Comparison of ENCODE assay signal across 10 cellular contexts in the genomic region with DNA sequence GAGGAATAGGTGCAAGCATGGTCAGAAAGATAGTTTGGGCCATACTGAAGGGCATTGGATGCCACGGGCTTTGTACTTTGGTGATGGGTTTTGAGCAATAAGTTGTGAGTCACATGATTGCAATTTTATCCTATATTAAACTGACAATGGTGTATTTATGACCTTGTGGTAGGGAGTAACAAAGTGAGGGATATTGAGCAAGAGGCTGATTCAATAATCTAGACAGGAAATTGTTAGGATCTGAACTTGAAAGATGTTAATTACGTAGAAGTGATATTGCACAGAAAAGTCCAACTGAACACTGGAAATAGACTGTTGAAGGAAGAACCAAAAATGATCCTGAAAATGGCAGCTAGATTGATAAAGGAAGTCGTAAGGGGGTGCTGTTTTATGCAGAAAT. TPM values are rescaled to one million over a fixed set of nuclear protein-coding genes. Genes with fewer than 3 reads are reported as not detected.
DNase-seq lines count a peak whose midpoint lies in the region; ATAC-seq, FAIRE-seq and TF ChIP-seq lines count a peak whose summit lies in the region.
"Had no signal": no experiment of that assay in that cellular context is flagged by ENCODE, and none has a peak within 500 bp of the region (broad histone marks: within the 10 kb centered on the region; RNA-seq: fewer than 3 reads in every experiment).

No MANE protein-coding gene starts in this region.

- H3K4me2 ChIP-seq in PC-3 (ENCODE audit: low read length) (no peak overlapping the region), endothelial cell of umbilical vein (ENCODE audit: insufficient read depth, low read length) (no peak overlapping the region), smooth muscle cell (no peak overlapping the region)

- ATAC-seq in PC-3, result no peak
- ATAC-seq in GM21360 (IDR thresholded peaks at IDR 0.05; ENCODE audit: unreplicated experiment), result no peak

- H3K9me3 ChIP-seq in PC-3 (ENCODE audit: low read length) (no peaks in the 10 kb centered on the region), endothelial cell of umbilical vein (replicated peaks; ENCODE audit: control insufficient read depth, insufficient read depth, low read length) (no peaks in the 10 kb centered on the region), smooth muscle cell (replicated peaks; ENCODE audit: low read depth) (no peaks in the 10 kb centered on the region)

- POLR2A ChIA-PET in PC-3 (lab: Charles Lee; ENCODE audit: unreplicated experiment), result no interaction called here
- POLR2A ChIA-PET in endothelial cell of umbilical vein (lab: Charles Lee), result no interaction called here

- H2AFZ ChIP-seq in PC-3 (ENCODE audit: low read length), result no peak overlapping the region
- H2AFZ ChIP-seq in endothelial cell of umbilical vein (ENCODE audit: low read depth, low read length), result no peak overlapping the region
- H2AFZ ChIP-seq in smooth muscle cell (ENCODE audit: low read depth), result peak overlapping the region; percentile 7

- FAIRE-seq in endothelial cell of umbilical vein (lab: Jason Lieb, UNC), result no peak

- WGBS in smooth muscle cell (ENCODE audit: low lambda C conversion rate), result 58% methylated on average over 3 of the region's 3 CpGs

- dilution Hi-C loops in endothelial cell of umbilical vein (cut with MboI; ENCODE audit: extremely low pct_ligation_motif_present, low sequenced_read_pairs), result no loop called here

- H3K9ac ChIP-seq in PC-3 (ENCODE audit: low read length), result no peak overlapping the region
- no peak overlapping the region for H3K9ac ChIP-seq in endothelial cell of umbilical vein (replicated peaks; ENCODE audit: extremely low read depth, insufficient read depth, low read length)
- H3K9ac ChIP-seq in smooth muscle cell (ENCODE audit: low read depth), result no peak overlapping the region

- DNase-seq in HCEC 1CT (peak; percentile 90), PC-3 (peak; percentile 65), endothelial cell of umbilical vein (ENCODE audit: low read depth, low spot score) (peak; percentile 3), smooth muscle cell (lab: John Stamatoyannopoulos, UW; ENCODE audit: unreplicated experiment) (no peak), DMS53 treated with DMSO at 0.1 percent for 48 hours (lab: John Stamatoyannopoulos, UW; ENCODE audit: unreplicated experiment) (no peak), SHP77 treated with DMSO at 0.1 percent for 48 hours (lab: John Stamatoyannopoulos, UW) (no peak)
- DNase-seq: activated T-cell treated with anti-CD3 and anti-CD28 coated beads, Interleukin-2, amount 50 U/mL, for 24 hours; endodermal cell had no signal

- no peak for TF ChIP-seq POLR2A in endothelial cell of umbilical vein (IDR thresholded peaks at IDR 0.05; ENCODE audit: low read depth, low read length)

- H3K79me2 ChIP-seq in PC-3 (ENCODE audit: low read length), result no peaks in the 10 kb centered on the region
- H3K79me2 ChIP-seq in endothelial cell of umbilical vein (ENCODE audit: control insufficient read depth, insufficient read depth, low read length), result no peaks in the 10 kb centered on the region
- H3K79me2 ChIP-seq in smooth muscle cell (ENCODE audit: low read depth), result no peaks in the 10 kb centered on the region

- H3K9me2 ChIP-seq in PC-3 (replicated peaks; ENCODE audit: low read length), result no peaks in the 10 kb centered on the region

- H4K20me1 ChIP-seq in PC-3 (ENCODE audit: low read length) (no peaks in the 10 kb centered on the region), endothelial cell of umbilical vein (replicated peaks; ENCODE audit: control insufficient read depth, extremely low read depth, insufficient read depth, low read length) (no peaks in the 10 kb centered on the region), smooth muscle cell (ENCODE audit: low read depth) (no peaks in the 10 kb centered on the region)

- H3K27me3 ChIP-seq in PC-3 (ENCODE audit: low read length) (no peaks in the 10 kb centered on the region), endothelial cell of umbilical vein (ENCODE audit: control insufficient read depth in 2 of 2, insufficient read depth in 2 of 2, low read length in 2 of 2) (no peaks in the 10 kb centered on the region), smooth muscle cell (ENCODE audit: low read depth) (no peaks in the 10 kb centered on the region)

- H3K36me3 ChIP-seq in PC-3 (ENCODE audit: low read depth, low read length), result no peaks in the 10 kb centered on the region
- no peaks in the 10 kb centered on the region for H3K36me3 ChIP-seq in endothelial cell of umbilical vein (ENCODE audit: control insufficient read depth in 2 of 2, extremely low read depth in 1 of 2, insufficient read depth in 2 of 2, low read length in 2 of 2)
- no peaks in the 10 kb centered on the region for H3K36me3 ChIP-seq in smooth muscle cell (ENCODE audit: low read depth)

- H3K4me3 ChIP-seq in PC-3 (ENCODE audit: low read length) (no peak overlapping the region), endothelial cell of umbilical vein (replicated peaks in 1 of 3; ENCODE audit: insufficient read depth in 1 of 3, low read depth in 1 of 3, low read length in 3 of 3) (no peak overlapping the region), smooth muscle cell (no peak overlapping the region)

- CTCF ChIA-PET in PC-3 (lab: Charles Lee), result no interaction called here
- CTCF ChIA-PET in endothelial cell of umbilical vein (lab: Charles Lee), result no interaction called here

- H3K4me1 ChIP-seq in PC-3 (ENCODE audit: insufficient read depth, low read length) (no peaks in the 10 kb centered on the region), endothelial cell of umbilical vein (ENCODE audit: control insufficient read depth, extremely low read depth, insufficient read depth, low read length) (no peaks in the 10 kb centered on the region), smooth muscle cell (ENCODE audit: low read depth) (no peaks in the 10 kb centered on the region)

- H3K27ac ChIP-seq in PC-3 (ENCODE audit: low read length) (no peak overlapping the region), endothelial cell of umbilical vein (ENCODE audit: insufficient read depth, low read depth, low read length) (no peak overlapping the region), smooth muscle cell (ENCODE audit: low read depth) (no peak overlapping the region)
- H3K27ac ChIP-seq: VCaP had no signal

- H3K9me1 ChIP-seq in endothelial cell of umbilical vein (replicated peaks; ENCODE audit: control insufficient read depth, extremely low read depth, insufficient read depth, low read length), result no peaks in the 10 kb centered on the region

- BruUV-seq in PC-3 (replicated peaks; lab: Mats Ljungman, UMichigan) (no TSS peak), endothelial cell of umbilical vein (replicated peaks; lab: Mats Ljungman, UMichigan) (no TSS peak)

- intact Hi-C loops in PC-3 (cut with micrococcal nuclease) (no loop called here), endothelial cell of umbilical vein (cut with micrococcal nuclease) (no loop called here)

- H3F3A ChIP-seq in PC-3 (ENCODE audit: low read length, unreplicated experiment) (no peaks in the 10 kb centered on the region), smooth muscle cell (ENCODE audit: low read depth) (no peaks in the 10 kb centered on the region)

- TF ChIP-seq CTCF in PC-3 (conservative IDR thresholded peaks at IDR 0.05; ENCODE audit: low read depth, low read length), result no peak
- TF ChIP-seq CTCF in endothelial cell of umbilical vein (IDR thresholded peaks at IDR 0.05; ENCODE audit: extremely low read depth in 1 of 2, insufficient read depth in 1 of 2, low read depth in 1 of 2, low read length in 2 of 2), result no peak
- TF ChIP-seq CTCF in smooth muscle cell (IDR thresholded peaks at IDR 0.05; ENCODE audit: borderline replicate concordance, insufficient read depth, poor library complexity, severe bottlenecking), result no peak

TF ChIP-seq in endothelial cell of umbilical vein, 7 proteins besides CTCF, POLR2A, EP300 and RAD21:
- no peak for TF ChIP-seq GATA2 (IDR thresholded peaks at IDR 0.05; ENCODE audit: insufficient read depth, insufficient read length, low read depth, low read length)
- TF ChIP-seq MYC (IDR thresholded peaks at IDR 0.05; ENCODE audit: low read depth, low read length), result no peak
- TF ChIP-seq JUN (IDR thresholded peaks at IDR 0.05; ENCODE audit: borderline replicate concordance, insufficient read depth, insufficient read length, low read depth), result no peak
- no peak for TF ChIP-seq POLR2AphosphoS5 (IDR thresholded peaks at IDR 0.05; ENCODE audit: insufficient read depth, low read depth, low read length)
- TF ChIP-seq, protein P1, sequence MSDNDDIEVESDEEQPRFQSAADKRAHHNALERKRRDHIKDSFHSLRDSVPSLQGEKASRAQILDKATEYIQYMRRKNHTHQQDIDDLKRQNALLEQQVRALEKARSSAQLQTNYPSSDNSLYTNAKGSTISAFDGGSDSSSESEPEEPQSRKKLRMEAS (IDR thresholded peaks at IDR 0.05; ENCODE audit: insufficient read depth, insufficient read length), result no peak
- no peak for TF ChIP-seq EZH2 (IDR thresholded peaks at IDR 0.05; ENCODE audit: borderline replicate concordance, low read depth, low read length, severe bottlenecking)
- TF ChIP-seq FOS (IDR thresholded peaks at IDR 0.05; ENCODE audit: borderline replicate concordance, insufficient read depth, low read length), result no peak

RNA-seq across cellular contexts. Expression of a gene that starts 46.6 kb away (rescaled TPM):
- total RNA-seq in PC-3 (2014; rRNA removed), result 12.5 and 13.9 TPM in 2 replicates
- 374 and 390 TPM in 2 replicates for total RNA-seq in endothelial cell of umbilical vein
- polyA plus RNA-seq in endothelial cell of umbilical vein, result 183 and 204 TPM in 2 replicates
- 105 and 111 TPM in 2 replicates for polyA plus RNA-seq in endothelial cell of umbilical vein (2011; cell fraction: cytosol; rRNA removed)
- 339 and 369 TPM in 2 replicates for polyA plus RNA-seq in endothelial cell of umbilical vein (2011; cell fraction: nucleus; rRNA removed)
- polyA plus RNA-seq in endothelial cell of umbilical vein (2012), result 89.6 and 91.0 TPM in 2 replicates
- 1,051 and 1,092 TPM in 2 replicates for polyA minus RNA-seq in endothelial cell of umbilical vein
- polyA minus RNA-seq in endothelial cell of umbilical vein (2011; cell fraction: cytosol; rRNA and poly(A)+ RNA removed), result not detected
- polyA minus RNA-seq in endothelial cell of umbilical vein (2011; cell fraction: nucleus; rRNA and poly(A)+ RNA removed), result 1,225 and 1,558 TPM in 2 replicates
- 120 and 141 TPM in 2 replicates for total RNA-seq in smooth muscle cell
- polyA plus RNA-seq in smooth muscle cell, result 105 and 154 TPM in 2 replicates

Comparison
In these comparisons a context has a peak if more than half of its experiments do, and no peak if none do; other contexts are left out.
1. DNase-seq: peak in HCEC 1CT (single experiment), PC-3 (single experiment) and endothelial cell of umbilical vein (single experiment); none in smooth muscle cell (single experiment), DMS53 treated with DMSO at 0.1 percent for 48 hours (single experiment) and SHP77 treated with DMSO at 0.1 percent for 48 hours (single experiment).